ENCODE assay signal across 14 cellular contexts in genomic region chr15:50777045-50777444, GRCh38.
"Had no signal": no experiment of that assay in that cellular context is flagged by ENCODE, and none has a peak within 500 bp of the region (broad histone marks: within the 10 kb centered on the region; RNA-seq: fewer than 3 reads in every experiment).

No MANE protein-coding gene starts in this region.

- H3K4me3 ChIP-seq: breast epithelium, left lung, mucosa of descending colon, tibial nerve, vagina had no signal

- H3K27me3 Mint-ChIP-seq: activated naive CD8-positive, alpha-beta T cell treated with anti-CD3 and anti-CD28 coated beads, Interleukin-2, amount 10 ng/mL, durations not matched to agents 7 days and 5 days; naive thymus-derived CD8-positive, alpha-beta T cell had no signal

- DNase-seq: activated naive CD4-positive, alpha-beta T cell; activated naive CD8-positive, alpha-beta T cell treated with anti-CD3 and anti-CD28 coated beads, Interleukin-2, amount 10 ng/mL, durations not matched to agents 7 days and 5 days; activated T-cell treated with anti-CD3 and anti-CD28 coated beads for 4 hours; kidney; left lung; mucosa of descending colon; naive thymus-derived CD8-positive, alpha-beta T cell; stimulated activated CD4-positive, alpha-beta T cell treated with anti-CD3 and anti-CD28 coated beads, Interleukin-1b, Interleukin-23, amount 100 ng/mL, for 48 hours had no signal

- H3K9ac ChIP-seq: parathyroid adenoma had no signal

- H3K27ac ChIP-seq: breast epithelium, left lung, neutrophil, parathyroid adenoma, tibial nerve, vagina had no signal

- H3K4me3 Mint-ChIP-seq: activated naive CD8-positive, alpha-beta T cell treated with anti-CD3 and anti-CD28 coated beads, Interleukin-2, amount 10 ng/mL, durations not matched to agents 7 days and 5 days; naive thymus-derived CD8-positive, alpha-beta T cell; T-helper 2 cell treated with Interferon-gamma antibody and Interleukin-4, amounts not matched to agents 5 μg/mL and 100 μg/mL, for 36 hours had no signal

- H3K79me2 ChIP-seq: parathyroid adenoma had no signal

- ATAC-seq: left lung; mucosa of descending colon; naive thymus-derived CD8-positive, alpha-beta T cell had no signal

- H3K9me3 Mint-ChIP-seq: activated naive CD8-positive, alpha-beta T cell treated with anti-CD3 and anti-CD28 coated beads, Interleukin-2, amount 10 ng/mL, durations not matched to agents 7 days and 5 days; naive thymus-derived CD8-positive, alpha-beta T cell; T-helper 2 cell treated with Interferon-gamma antibody and Interleukin-4, amounts not matched to agents 5 μg/mL and 100 μg/mL, for 36 hours had no signal

- H3K27ac Mint-ChIP-seq: activated naive CD8-positive, alpha-beta T cell treated with anti-CD3 and anti-CD28 coated beads, Interleukin-2, amount 10 ng/mL, durations not matched to agents 7 days and 5 days; T-helper 2 cell treated with Interferon-gamma antibody and Interleukin-4, amounts not matched to agents 5 μg/mL and 100 μg/mL, for 36 hours had no signal

- H3K36me3 ChIP-seq: breast epithelium, left lung, neutrophil, tibial nerve, vagina had no signal

- H3K36me3 Mint-ChIP-seq: activated naive CD8-positive, alpha-beta T cell treated with anti-CD3 and anti-CD28 coated beads, Interleukin-2, amount 10 ng/mL, durations not matched to agents 7 days and 5 days; naive thymus-derived CD8-positive, alpha-beta T cell had no signal

- H3K27me3 ChIP-seq: breast epithelium, left lung, neutrophil, tibial nerve, vagina had no signal

- H2AFZ ChIP-seq: parathyroid adenoma had no signal

- H3K4me1 ChIP-seq: breast epithelium, left lung, parathyroid adenoma, tibial nerve, vagina had no signal
